Comparison of ENCODE assay signal across 31 cellular contexts in genomic region chr19:17534767-17535166, GRCh38.
"Had no signal": no experiment of that assay in that cellular context is flagged by ENCODE, and none has a peak within 500 bp of the region (broad histone marks: within the 10 kb centered on the region; RNA-seq: fewer than 3 reads in every experiment).

No MANE protein-coding gene starts in this region.

- H3K4me1 Mint-ChIP-seq: nephron progenitor cell had no signal

- H3K4me3 ChIP-seq: ovary, prostate gland, skin epidermis, smooth muscle cell, spleen, stomach, thoracic aorta, thyroid gland, tibial nerve, upper lobe of left lung, vagina had no signal

- H3K9ac ChIP-seq: parathyroid adenoma had no signal

- H3K4me1 ChIP-seq: prostate gland had no signal

- H3K27me3 ChIP-seq: ovary, spleen, thyroid gland, tibial nerve, upper lobe of left lung, vagina had no signal

- H3K36me3 Mint-ChIP-seq: naive thymus-derived CD8-positive, alpha-beta T cell; natural killer cell treated with Interleukin-12 subunit alpha and Interleukin-12 subunit beta and Interleukin-15 and Interleukin-18, amount 100 ng/mL, for 72 hours had no signal

- H3K27ac Mint-ChIP-seq: naive thymus-derived CD8-positive, alpha-beta T cell; natural killer cell treated with Interleukin-12 subunit alpha and Interleukin-12 subunit beta and Interleukin-15 and Interleukin-18, amount 100 ng/mL, for 72 hours; nephron progenitor cell; stimulated activated memory B cell treated with anti-CD40 and anti-IgM and Interleukin-4, amounts not matched to agents 10 μg/mL and 1 μg/mL and 100 μg/mL, for 72 hours; stimulated activated naive CD8-positive, alpha-beta T cell treated with anti-CD3 and anti-CD28 coated beads, Interleukin-15, Interleukin-2, amounts not matched to agents 100 ng/mL and 50 ng/mL, for 24 hours had no signal

- H3K79me2 ChIP-seq: parathyroid adenoma had no signal

- H3K36me3 ChIP-seq: ovary, prostate gland, stomach, thoracic aorta, thyroid gland, tibial nerve, upper lobe of left lung, vagina had no signal

- ATAC-seq: naive thymus-derived CD8-positive, alpha-beta T cell; natural killer cell treated with Interleukin-12 subunit alpha and Interleukin-12 subunit beta and Interleukin-15 and Interleukin-18, amount 100 ng/mL, for 72 hours; right cardiac atrium; sciatic nerve; stimulated activated memory B cell treated with anti-CD40 and anti-IgM and Interleukin-4, amounts not matched to agents 10 μg/mL and 1 μg/mL and 100 μg/mL, for 72 hours had no signal

- H2AFZ ChIP-seq: parathyroid adenoma had no signal

- H3K4me3 Mint-ChIP-seq: naive thymus-derived CD8-positive, alpha-beta T cell; natural killer cell treated with Interleukin-12 subunit alpha and Interleukin-12 subunit beta and Interleukin-15 and Interleukin-18, amount 100 ng/mL, for 72 hours; nephron progenitor cell; neural crest cell; stimulated activated memory B cell treated with anti-CD40 and anti-IgM and Interleukin-4, amounts not matched to agents 10 μg/mL and 1 μg/mL and 100 μg/mL, for 72 hours; stimulated activated naive CD8-positive, alpha-beta T cell treated with anti-CD3 and anti-CD28 coated beads, Interleukin-15, Interleukin-2, amounts not matched to agents 100 ng/mL and 50 ng/mL, for 24 hours had no signal

- FAIRE-seq: urothelium cell line had no signal

- H3K4me2 ChIP-seq: smooth muscle cell had no signal

- H3K27ac ChIP-seq: ovary, parathyroid adenoma, prostate gland, skin epidermis, spleen, stomach, thoracic aorta, thyroid gland, tibial nerve, upper lobe of left lung, vagina had no signal

- H3K9me3 Mint-ChIP-seq: naive B cell; naive thymus-derived CD8-positive, alpha-beta T cell; natural killer cell treated with Interleukin-12 subunit alpha and Interleukin-12 subunit beta and Interleukin-15 and Interleukin-18, amount 100 ng/mL, for 72 hours; nephron progenitor cell; neural crest cell; stimulated activated memory B cell treated with anti-CD40 and anti-IgM and Interleukin-4, amounts not matched to agents 10 μg/mL and 1 μg/mL and 100 μg/mL, for 72 hours; stimulated activated naive CD8-positive, alpha-beta T cell treated with anti-CD3 and anti-CD28 coated beads, Interleukin-15, Interleukin-2, amounts not matched to agents 100 ng/mL and 50 ng/mL, for 24 hours had no signal

- H3K9me3 ChIP-seq: ovary, prostate gland, spleen, stomach, thoracic aorta, thyroid gland, upper lobe of left lung, vagina had no signal

- H3K27me3 Mint-ChIP-seq: naive B cell; naive thymus-derived CD8-positive, alpha-beta T cell; natural killer cell treated with Interleukin-12 subunit alpha and Interleukin-12 subunit beta and Interleukin-15 and Interleukin-18, amount 100 ng/mL, for 72 hours; stimulated activated memory B cell treated with anti-CD40 and anti-IgM and Interleukin-4, amounts not matched to agents 10 μg/mL and 1 μg/mL and 100 μg/mL, for 72 hours had no signal

- DNase-seq: naive B cell; naive thymus-derived CD8-positive, alpha-beta T cell; nephron progenitor cell; occipital lobe; ovary; posterior cingulate gyrus; spleen; stimulated activated CD4-positive, alpha-beta T cell treated with anti-CD3 and anti-CD28 coated beads, Interleukin-12 subunit alpha, Interleukin-12 subunit beta, amount 100 ng/mL, for 4 hours; stimulated activated CD4-positive, alpha-beta T cell treated with anti-CD3 and anti-CD28 coated beads, Interleukin-1b, Interleukin-23, amount 100 ng/mL, for 48 hours; stimulated activated CD4-positive, alpha-beta T cell treated with anti-CD3 and anti-CD28 coated beads, Interleukin-4, amount 100 ng/mL, for 1 hour; stimulated activated CD4-positive, alpha-beta T cell treated with anti-CD3 and anti-CD28 coated beads, Interleukin-4, amount 100 ng/mL, for 4 hours; stimulated activated CD8-positive, alpha-beta memory T cell treated with anti-CD3 and anti-CD28 coated beads, Interleukin-4, amount 100 ng/mL, for 48 hours; stimulated activated naive CD4-positive, alpha-beta T cell treated with Interleukin-2 at 50 U/mL for 16 hours; stomach; thyroid gland; trophoblast cell; upper lobe of left lung had no signal
